In the genomic region with DNA sequence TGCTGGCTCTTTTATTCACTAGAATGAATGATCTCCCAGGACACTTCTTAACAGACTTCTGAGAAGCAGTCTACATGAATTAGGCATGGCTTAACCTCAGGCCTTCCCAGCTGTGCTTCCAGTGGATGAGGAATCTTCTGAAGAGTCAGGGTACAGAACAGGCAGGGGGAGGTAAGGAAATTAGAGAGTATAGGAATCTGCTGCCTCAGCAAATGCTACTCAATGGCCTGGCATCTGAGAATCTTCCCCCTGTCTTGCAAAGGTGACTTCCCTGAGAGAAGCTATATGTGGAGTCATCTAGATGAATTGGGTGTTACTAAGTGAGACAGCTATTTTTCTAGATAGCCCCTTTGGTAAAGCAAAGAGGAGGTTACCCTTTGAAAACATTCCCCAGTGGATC, we compare ENCODE assay signal across 30 cellular contexts.
"Had no signal": no experiment of that assay in that cellular context is flagged by ENCODE, and none has a peak within 500 bp of the region (broad histone marks: within the 10 kb centered on the region; RNA-seq: fewer than 3 reads in every experiment).

No MANE protein-coding gene starts in this region.

- ATAC-seq: effector memory CD8-positive, alpha-beta T cell; esophagus mucosa; gastrocnemius medialis; heart right ventricle; left colon; left lung; left ventricle myocardium superior; lower lobe of right lung; mucosa of descending colon; naive thymus-derived CD8-positive, alpha-beta T cell had no signal

- H3K9me3 ChIP-seq: colonic mucosa, esophagus squamous epithelium, gastrocnemius medialis, heart right ventricle, left lung, lower lobe of right lung, mucosa of descending colon had no signal

- H3K36me3 ChIP-seq: colonic mucosa, esophagus squamous epithelium, gastrocnemius medialis, heart right ventricle, left lung, lower lobe of right lung had no signal

- H3K36me3 Mint-ChIP-seq: mesothelial cell of epicardium had no signal

- H3K27me3 Mint-ChIP-seq: dendritic cell treated with granulocyte-macrophage colony-stimulating factor and Interleukin-4, amounts not matched to agents 40 ng/mL and 50 ng/mL, for 4 days; effector memory CD8-positive, alpha-beta T cell; naive thymus-derived CD8-positive, alpha-beta T cell had no signal

- H3K4me3 ChIP-seq: colonic mucosa, esophagus squamous epithelium, gastrocnemius medialis, heart right ventricle, left lung, lower lobe of right lung, mucosa of descending colon had no signal

- H3K27ac ChIP-seq: colonic mucosa, epithelial cell of prostate, esophagus squamous epithelium, gastrocnemius medialis, heart right ventricle, left lung, lower lobe of right lung had no signal

- H3K27me3 ChIP-seq: colonic mucosa, esophagus squamous epithelium, gastrocnemius medialis, heart right ventricle, left lung had no signal

- DNase-seq: colonic mucosa; cortex of kidney; effector CD8-positive, alpha-beta T cell; effector memory CD8-positive, alpha-beta T cell; endodermal cell; erythroblast; esophagus squamous epithelium; foreskin fibroblast; foreskin melanocyte; gastrocnemius medialis; glutamatergic neuron; head of caudate nucleus; heart right ventricle; hippocampal formation; kidney glomerular epithelial cell; left colon; left lung; left ventricle myocardium superior; lower lobe of right lung; mesenchymal stem cell; mucosa of descending colon; naive B cell; naive thymus-derived CD8-positive, alpha-beta T cell had no signal

- FAIRE-seq: endometrium, islet of Langerhans, keratinocyte had no signal

- H3K4me1 Mint-ChIP-seq: mesothelial cell of epicardium had no signal

- H3K4me1 ChIP-seq: colonic mucosa, esophagus squamous epithelium, gastrocnemius medialis, heart right ventricle, left lung, lower lobe of right lung had no signal

- H3K9me3 Mint-ChIP-seq: effector memory CD8-positive, alpha-beta T cell; mesothelial cell of epicardium had no signal

- H3K27ac Mint-ChIP-seq: dendritic cell treated with granulocyte-macrophage colony-stimulating factor and Interleukin-4, amounts not matched to agents 40 ng/mL and 50 ng/mL, for 4 days; effector memory CD8-positive, alpha-beta T cell; endodermal cell; mesothelial cell of epicardium; naive B cell; naive thymus-derived CD8-positive, alpha-beta T cell had no signal

- H3K4me3 Mint-ChIP-seq: dendritic cell treated with granulocyte-macrophage colony-stimulating factor and Interleukin-4, amounts not matched to agents 40 ng/mL and 50 ng/mL, for 4 days; effector memory CD8-positive, alpha-beta T cell; endodermal cell; mesothelial cell of epicardium; naive B cell; naive thymus-derived CD8-positive, alpha-beta T cell had no signal
